Comparison of ENCODE assay signal across 13 cellular contexts in the genomic region with DNA sequence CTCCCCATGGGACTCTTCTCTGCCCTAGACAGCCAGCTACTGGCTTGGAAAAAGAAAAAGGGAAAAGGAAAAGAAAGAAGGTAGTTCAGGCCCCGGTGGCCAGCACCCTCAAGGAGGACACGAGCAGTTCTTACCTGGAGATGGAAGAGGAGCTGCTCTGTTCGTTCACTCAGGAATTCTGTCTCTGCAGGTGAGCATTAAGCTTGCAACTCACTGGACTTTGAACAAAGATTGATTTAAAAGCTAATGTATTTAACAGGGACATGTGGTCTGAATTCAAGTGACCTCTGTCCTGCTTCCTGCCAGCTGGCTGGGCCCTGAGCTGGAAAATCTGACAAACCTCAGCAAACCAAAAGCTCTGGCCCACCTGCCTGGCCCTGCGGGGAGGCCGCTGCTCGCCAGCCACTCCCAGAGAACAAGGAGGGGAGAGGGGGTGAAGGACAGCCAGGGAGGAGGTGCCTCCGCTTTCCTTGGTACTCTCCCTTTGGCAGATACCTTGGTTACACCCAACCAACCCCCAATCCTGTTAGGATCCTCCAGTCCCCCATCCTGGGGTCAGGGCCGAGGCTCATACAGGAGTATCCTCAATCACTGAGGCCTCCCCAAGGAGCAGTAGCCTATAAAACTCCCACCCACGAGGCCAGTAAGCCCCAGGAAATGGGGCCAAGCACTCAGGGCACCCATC. TPM values are rescaled to one million over a fixed set of nuclear protein-coding genes. Genes with fewer than 3 reads are reported as not detected.
DNase-seq lines count a peak whose midpoint lies in the region; ATAC-seq, FAIRE-seq and TF ChIP-seq lines count a peak whose summit lies in the region.
"Had no signal": no experiment of that assay in that cellular context is flagged by ENCODE, and none has a peak within 500 bp of the region (broad histone marks: within the 10 kb centered on the region; RNA-seq: fewer than 3 reads in every experiment).

A gene (minus strand): TSS at position 186 of the 685 bp plus-strand sequence. CDS start 19,347 bp downstream, outside the sequence.

- no peak for ATAC-seq in PC-3
- ATAC-seq in HG02571 (IDR thresholded peaks at IDR 0.05; ENCODE audit: unreplicated experiment): no peak

- no peak within 1 kb of the TSS for H3K56ac ChIP-seq in H1 (replicated peaks; ENCODE audit: insufficient read length, low read depth, low read length)

- CTCF ChIA-PET in PC-3 (lab: Charles Lee): interaction anchor here (0.6 kb wide), 1 partner anchor 179 kb away, joined by 3 read pairs; no protein-coding TSS in a partner anchor
- CTCF ChIA-PET in H1 (lab: Charles Lee; ENCODE audit: partially characterized antibody): no interaction called here
- CTCF ChIA-PET in HEK293T (lab: Yijun Ruan, JAX): no interaction called here

- TF ChIP-seq CTCF in PC-3 (conservative IDR thresholded peaks at IDR 0.05; ENCODE audit: low read depth, low read length): no peak
- TF ChIP-seq CTCF in H1 (IDR thresholded peaks at IDR 0.05; ENCODE audit: control extremely low read depth in 1 of 3, insufficient read depth in 1 of 3, low read depth in 1 of 3, low read length in 3 of 3): no peak

- TF ChIP-seq RAD21 in H1 (IDR thresholded peaks at IDR 0.05 in 1 of 2, conservative IDR thresholded peaks at IDR 0.05 in 1 of 2; ENCODE audit: low read depth in 2 of 2, low read length in 2 of 2): no peak

- H2BK12ac ChIP-seq in H1 (ENCODE audit: low read depth, low read length): no peak within 1 kb of the TSS

- H2BK15ac ChIP-seq in H1 (ENCODE audit: low read length): no peak within 1 kb of the TSS

- H3K36me3 ChIP-seq in PC-3 (ENCODE audit: low read depth, low read length) (no peaks in the 10 kb centered on the region), H1 (ENCODE audit: control insufficient read depth in 2 of 4, insufficient read depth in 4 of 4, low read length in 3 of 4) (no peaks in the 10 kb centered on the region)

- H3K27me3 ChIP-seq in PC-3 (ENCODE audit: low read length) (no peaks in the 10 kb centered on the region), H1 (replicated peaks in 1 of 4; ENCODE audit: control insufficient read depth in 3 of 4, extremely low read depth in 1 of 4, insufficient read depth in 3 of 4, low read length in 3 of 4) (no peaks in the 10 kb centered on the region)

- no peak within 1 kb of the TSS for H3K4ac ChIP-seq in H1 (replicated peaks; ENCODE audit: insufficient read length, low read depth, low read length)

- 0 out of 2 replicates have a peak within 1 kb of the TSS, but pooled peaks have one; percentile 10 for H2BK5ac ChIP-seq in H1 (ENCODE audit: low read depth, low read length)

- no peaks in the 10 kb centered on the region for H3K79me2 ChIP-seq in PC-3 (ENCODE audit: low read length)
- H3K79me2 ChIP-seq in H1 (ENCODE audit: control insufficient read depth in 1 of 2, insufficient read depth in 2 of 2, low read length in 2 of 2): no peaks in the 10 kb centered on the region

- TF ChIP-seq EP300 in H1 (IDR thresholded peaks at IDR 0.05; ENCODE audit: borderline replicate concordance in 1 of 2, low read depth in 2 of 2, low read length in 2 of 2): no peak

- no peak within 1 kb of the TSS for H4K5ac ChIP-seq in H1 (ENCODE audit: insufficient read length, low read depth, low read length)

- peak within 1 kb of the TSS; percentile 0; the same call in 1 of the 2 replicates for H2AFZ ChIP-seq in PC-3 (ENCODE audit: low read length)
- H2AFZ ChIP-seq in H1 (ENCODE audit: low read length): peak within 1 kb of the TSS; percentile 63

- in situ Hi-C loops in G401 (cut with HindIII; ENCODE audit: low sequenced_read_pairs): no loop called here

- H4K91ac ChIP-seq in H1 (replicated peaks; ENCODE audit: insufficient read length, low read length): no peak within 1 kb of the TSS

- H3K9ac ChIP-seq in PC-3 (ENCODE audit: low read length): peak within 1 kb of the TSS; percentile 34
- no peak within 1 kb of the TSS for H3K9ac ChIP-seq in H1 (replicated peaks in 1 of 4; ENCODE audit: extremely low read depth in 1 of 4, low read depth in 3 of 4, low read length in 3 of 4)

- BruUV-seq in PC-3 (replicated peaks; lab: Mats Ljungman, UMichigan): no TSS peak

- H3K4me1 ChIP-seq in PC-3 (ENCODE audit: insufficient read depth, low read length): peaks cover 31% of the 10 kb centered on the region
- H3K4me1 ChIP-seq in H1 (replicated peaks in 1 of 4; ENCODE audit: control insufficient read depth in 3 of 4, insufficient read depth in 4 of 4, low read length in 3 of 4): peaks cover 0 to 10% (median 5%) of the 10 kb centered on the region in 4 experiments; a peak in 6 of 7 replicates

- peak within 1 kb of the TSS; percentile 62 for H3K4me2 ChIP-seq in PC-3 (ENCODE audit: low read length)
- no peak within 1 kb of the TSS for H3K4me2 ChIP-seq in H1 (ENCODE audit: insufficient read depth in 1 of 2, low read depth in 2 of 2, low read length in 2 of 2)

- H2BK120ac ChIP-seq in H1 (replicated peaks; ENCODE audit: low read depth, low read length): no peak within 1 kb of the TSS

- no peak within 1 kb of the TSS for H2AK5ac ChIP-seq in H1 (ENCODE audit: low read depth, low read length)

- no peaks in the 10 kb centered on the region for H3K23me2 ChIP-seq in H1 (ENCODE audit: low read depth, low read length)

- H4K20me1 ChIP-seq in PC-3 (ENCODE audit: low read length): no peaks in the 10 kb centered on the region
- no peaks in the 10 kb centered on the region for H4K20me1 ChIP-seq in H1 (replicated peaks in 1 of 2; ENCODE audit: control insufficient read depth in 1 of 2, insufficient read depth in 2 of 2, low read length in 2 of 2)

- POLR2A ChIA-PET in PC-3 (lab: Charles Lee; ENCODE audit: unreplicated experiment) (no interaction called here), H1 (lab: Charles Lee; ENCODE audit: partially characterized antibody) (interaction anchor here (1.9 kb wide), 1 partner anchor 9 kb away, joined by 4 read pairs; no protein-coding TSS in a partner anchor), HEK293T (lab: Yijun Ruan, JAX) (no interaction called here)

- DNase-seq in G401 (ENCODE audit: low spot score) (peak; percentile 93), PC-3 (peak; percentile 55), H1 (ENCODE audit: low read depth in 1 of 2, low spot score in 2 of 2) (no peak), myocyte (ENCODE audit: low read depth) (no peak), NCI-H2107 treated with DMSO at 0.1 percent for 48 hours (lab: John Stamatoyannopoulos, UW; ENCODE audit: unreplicated experiment) (no peak), HEK293T (ENCODE audit: extremely low spot score) (no peak), SW 1271 (lab: John Stamatoyannopoulos, UW) (no peak)
- DNase-seq: activated CD4-positive, alpha-beta T cell treated with anti-CD3 and anti-CD28 coated beads, Interleukin-2, amount 10 ng/mL, durations not matched to agents 7 days and 5 days; anterior cingulate cortex; foreskin fibroblast; naive B cell; NCI-H2081 treated with DMSO at 0.1 percent for 48 hours had no signal

- intact Hi-C loops in PC-3 (cut with micrococcal nuclease): loop anchor here (2.0 kb wide), 1 partner anchor 13 kb away; no protein-coding TSS in a partner anchor

- H2BK20ac ChIP-seq in H1 (ENCODE audit: low read length): 0 out of 2 replicates have a peak within 1 kb of the TSS, but pooled peaks have one; percentile 41

- no peak within 1 kb of the TSS for H3K14ac ChIP-seq in H1 (ENCODE audit: insufficient read length)

- H3K27ac ChIP-seq in PC-3 (ENCODE audit: low read length): peak within 1 kb of the TSS; percentile 80
- no peak within 1 kb of the TSS for H3K27ac ChIP-seq in H1 (ENCODE audit: low read depth, low read length)

- H3K23ac ChIP-seq in H1 (ENCODE audit: insufficient read length): no peak within 1 kb of the TSS

- FAIRE-seq in H1 (lab: Jason Lieb, UNC): no peak

- TF ChIP-seq POLR2A in H1 (IDR thresholded peaks at IDR 0.05; ENCODE audit: control extremely low read depth in 1 of 2, low read depth in 2 of 2, low read length in 2 of 2): no peak

- H3K4me3 ChIP-seq in PC-3 (ENCODE audit: low read length): peak within 1 kb of the TSS; percentile 10; the same call in 1 of the 2 replicates
- no peak within 1 kb of the TSS for H3K4me3 ChIP-seq in H1 (ENCODE audit: extremely low read depth in 1 of 4, insufficient read depth in 2 of 4, low read depth in 3 of 4, low read length in 4 of 4)

- H3K79me1 ChIP-seq in H1 (ENCODE audit: low read depth, low read length): no peaks in the 10 kb centered on the region

- no peak within 1 kb of the TSS; the same call in 1 of the 2 replicates for H4K8ac ChIP-seq in H1 (ENCODE audit: extremely low read depth, insufficient read depth, low read length)

- H3K18ac ChIP-seq in H1 (ENCODE audit: extremely low read depth, low read length): no peak within 1 kb of the TSS

- H3K9me2 ChIP-seq in PC-3 (replicated peaks; ENCODE audit: low read length): no peaks in the 10 kb centered on the region

- no peaks in the 10 kb centered on the region for H3F3A ChIP-seq in PC-3 (ENCODE audit: low read length, unreplicated experiment)

- H3K9me3 ChIP-seq in PC-3 (ENCODE audit: low read length) (no peaks in the 10 kb centered on the region), H1 (ENCODE audit: insufficient read depth in 2 of 2, low read depth in 1 of 2, low read length in 1 of 2) (no peaks in the 10 kb centered on the region)

- WGBS in H1 (ENCODE audit: extremely low coverage in 1 of 2, insufficient coverage in 1 of 2, insufficient read length in 1 of 2, insufficient replicate concordance in 2 of 2, low coverage in 1 of 2, low lambda C conversion rate in 2 of 2, missing lambda C conversion rate in 1 of 2), 2 experiments: 79% methylated on average over 9 of the region's 9 CpGs; no CpG with 5 or more reads in 1 of the 2 experiments

TF ChIP-seq in H1, 55 proteins besides CTCF, POLR2A, EP300 and RAD21 (continues in another document):
- TF ChIP-seq TEAD4 (IDR thresholded peaks at IDR 0.05; ENCODE audit: low read depth, low read length): no peak
- TF ChIP-seq CBX8 (IDR thresholded peaks at IDR 0.05; ENCODE audit: borderline replicate concordance, low read depth, low read length): no peak

TF ChIP-seq in HEK293T, 16 proteins besides CTCF, POLR2A, EP300 and RAD21 (continues in another document):
- TF ChIP-seq FOXM1 (IDR thresholded peaks at IDR 0.05; ENCODE audit: borderline replicate concordance) (no peak), L3MBTL2 (conservative IDR thresholded peaks at IDR 0.05) (no peak), ELF4 (IDR thresholded peaks at IDR 0.05) (no peak), CTBP1 (IDR thresholded peaks at IDR 0.05; ENCODE audit: borderline replicate concordance) (no peak)

RNA-seq across cellular contexts. Expression of the gene that starts here (rescaled TPM):
- 0.64 and 1.4 TPM in 2 replicates for total RNA-seq in G401 (2014; rRNA removed; shearing (Covaris generic))
- total RNA-seq in PC-3 (2014; rRNA removed) (2.3 and 4.2 TPM in 2 replicates), myocyte (55.0 and 90.7 TPM in 2 replicates)
- not detected in 2 replicates for total RNA-seq in H1 (2021; fragmentation: NEBNext Ultra II Directional; extraction: Animal tissue kit (Norgen Biotek cat#: 25700))
- 0.08 and 0.17 TPM in 2 replicates for polyA plus RNA-seq in H1 (2011; rRNA removed)
- 0.36 TPM for polyA plus RNA-seq in H1 (2011; cell fraction: cytosol; rRNA removed)
- not detected for polyA plus RNA-seq in H1 (2011; cell fraction: nucleus; rRNA removed)
- polyA plus RNA-seq in H1 (2012, experiment 1 of 2): 0.15 to 0.72 TPM (median 0.46 TPM) in 4 replicates
- not detected for polyA plus RNA-seq in H1 (2012, experiment 2 of 2)
- polyA plus RNA-seq in H1 (2013, experiment 1 of 2): 0.10 TPM
- 0.18 TPM for polyA plus RNA-seq in H1 (2013, experiment 2 of 2)
- polyA minus RNA-seq in H1 (2011; rRNA and poly(A)+ RNA removed): 0.32 TPM in 1 of 2 replicates, not detected in the other
- not detected for polyA minus RNA-seq in H1 (2011; cell fraction: cytosol; rRNA and poly(A)+ RNA removed)
- polyA minus RNA-seq in H1 (2011; cell fraction: nucleus; rRNA and poly(A)+ RNA removed): not detected
- polyA plus RNA-seq in myocyte (2012): 2.5 TPM

Comparison
In these comparisons a context has a peak if more than half of its experiments do, and no peak if none do; other contexts are left out.
1. RNA of the gene that starts here (total RNA-seq): 55.0 to 90.7 TPM in myocyte; 2.3 to 4.2 TPM in PC-3, 0.64 to 1.4 TPM in G401 and not detected in H1; every median in the first group is over 10 times any median in the second.
2. DNase-seq: peak in G401 (single experiment) and PC-3 (single experiment); none in H1 (0 of 2), myocyte (single experiment), NCI-H2107 treated with DMSO at 0.1 percent for 48 hours (single experiment), HEK293T (single experiment) and SW 1271 (0 of 2).